ENCODE assay signal across 15 cellular contexts in the genomic region with DNA sequence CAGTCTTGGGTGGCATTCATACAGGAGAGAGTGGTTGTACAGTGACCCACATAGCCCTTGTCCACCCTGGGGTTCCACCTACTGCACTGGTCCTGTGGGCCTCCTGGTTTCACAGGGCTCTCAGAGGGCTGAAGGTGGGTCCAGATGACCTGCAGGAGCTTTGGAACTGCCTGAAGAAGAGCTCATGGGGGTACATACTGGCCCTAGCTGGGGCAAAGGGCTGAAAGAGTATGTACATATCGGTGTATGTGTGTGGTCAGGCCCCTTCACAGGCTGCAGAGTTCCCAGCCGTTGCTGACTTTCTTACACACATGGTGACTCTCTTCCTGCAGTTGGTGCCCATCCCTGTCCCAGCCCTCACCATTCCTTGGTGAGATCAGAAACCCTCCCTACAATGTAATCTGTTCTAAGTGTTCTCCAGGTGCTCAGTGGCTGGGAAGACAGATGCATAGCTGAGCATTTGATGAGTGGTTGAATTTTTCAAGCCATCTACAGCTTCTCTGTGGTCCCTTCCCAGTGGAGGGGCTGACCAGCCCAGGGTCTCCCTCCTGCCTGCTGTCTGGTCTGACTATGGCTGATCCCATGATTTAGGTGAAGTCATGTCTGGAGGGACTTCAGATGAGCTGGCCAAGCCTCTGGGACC. TPM values are rescaled to one million over a fixed set of nuclear protein-coding genes. Genes with fewer than 3 reads are reported as not detected.
DNase-seq lines count a peak whose midpoint lies in the region; ATAC-seq, FAIRE-seq and TF ChIP-seq lines count a peak whose summit lies in the region.
"Had no signal": no experiment of that assay in that cellular context is flagged by ENCODE, and none has a peak within 500 bp of the region (broad histone marks: within the 10 kb centered on the region; RNA-seq: fewer than 3 reads in every experiment).

No MANE protein-coding gene starts in this region.

- no peak overlapping the region for H3K4me3 ChIP-seq in foreskin fibroblast (ENCODE audit: low read depth in 1 of 2, low read length in 2 of 2)
- H3K4me3 ChIP-seq: A549, coronary artery had no signal

- H3K4me1 Mint-ChIP-seq in activated CD4-positive, alpha-beta T cell treated with anti-CD3 and anti-CD28 coated beads, Interleukin-2, amount 10 ng/mL, durations not matched to agents 7 days and 5 days: peaks cover 69% of the 10 kb centered on the region
- peaks cover 71% of the 10 kb centered on the region for H3K4me1 Mint-ChIP-seq in activated T-cell treated with anti-CD3 and anti-CD28 coated beads, Interleukin-2, amount 50 U/mL, for 72 hours (ENCODE audit: low read depth)
- H3K4me1 Mint-ChIP-seq in memory B cell: peaks cover 62% of the 10 kb centered on the region

- H3K27ac ChIP-seq in substantia nigra (ENCODE audit: low read depth, low read length, poor library complexity, severe bottlenecking): peak overlapping the region; percentile 14
- H3K27ac ChIP-seq: A549 had no signal

- H3K9me3 Mint-ChIP-seq in activated CD4-positive, alpha-beta T cell treated with anti-CD3 and anti-CD28 coated beads, Interleukin-2, amount 10 ng/mL, durations not matched to agents 7 days and 5 days: no peaks in the 10 kb centered on the region
- no peaks in the 10 kb centered on the region for H3K9me3 Mint-ChIP-seq in activated T-cell treated with anti-CD3 and anti-CD28 coated beads, Interleukin-2, amount 50 U/mL, for 72 hours
- H3K9me3 Mint-ChIP-seq in memory B cell: no peaks in the 10 kb centered on the region

- no peak for FAIRE-seq in GM12892 (lab: Jason Lieb, UNC)
- FAIRE-seq: A549 had no signal

- CTCF ChIA-PET in activated CD4-positive, alpha-beta T cell treated with anti-CD3 and anti-CD28 coated beads, Interleukin-2, amount 10 ng/mL, durations not matched to agents 7 days and 5 days (lab: Charles Lee): interaction anchor here (0.9 to 1.7 kb wide), 6 partner anchors 9 to 181 kb away, joined by 3 to 7 read pairs (median 4); a partner anchor contains a TSS

- no peak overlapping the region for H3K4me3 Mint-ChIP-seq in activated CD4-positive, alpha-beta T cell treated with anti-CD3 and anti-CD28 coated beads, Interleukin-2, amount 10 ng/mL, durations not matched to agents 7 days and 5 days
- peak overlapping the region; percentile 61 to 68 for H3K4me3 Mint-ChIP-seq in activated T-cell treated with anti-CD3 and anti-CD28 coated beads, Interleukin-2, amount 50 U/mL, for 72 hours
- no peak overlapping the region for H3K4me3 Mint-ChIP-seq in memory B cell

- POLR2A ChIA-PET in activated CD4-positive, alpha-beta T cell treated with anti-CD3 and anti-CD28 coated beads, Interleukin-2, amount 10 ng/mL, durations not matched to agents 7 days and 5 days (lab: Charles Lee): interaction anchor here (0.6 kb wide), 1 partner anchor 9 kb away, joined by 3 read pairs; no protein-coding TSS in a partner anchor

- H3K27me3 Mint-ChIP-seq in activated CD4-positive, alpha-beta T cell treated with anti-CD3 and anti-CD28 coated beads, Interleukin-2, amount 10 ng/mL, durations not matched to agents 7 days and 5 days: no peaks in the 10 kb centered on the region
- H3K27me3 Mint-ChIP-seq in activated T-cell treated with anti-CD3 and anti-CD28 coated beads, Interleukin-2, amount 50 U/mL, for 72 hours (ENCODE audit: low read depth): no peaks in the 10 kb centered on the region
- no peaks in the 10 kb centered on the region for H3K27me3 Mint-ChIP-seq in memory B cell

- TF ChIP-seq CTCF in foreskin fibroblast (IDR thresholded peaks at IDR 0.05; ENCODE audit: low read depth, low read length): no peak

- peaks cover 54% of the 10 kb centered on the region for H3K36me3 Mint-ChIP-seq in activated CD4-positive, alpha-beta T cell treated with anti-CD3 and anti-CD28 coated beads, Interleukin-2, amount 10 ng/mL, durations not matched to agents 7 days and 5 days (ENCODE audit: low read depth)
- peaks cover 8 to 9% of the 10 kb centered on the region in 2 donors for H3K36me3 Mint-ChIP-seq in activated T-cell treated with anti-CD3 and anti-CD28 coated beads, Interleukin-2, amount 50 U/mL, for 72 hours (ENCODE audit: insufficient read depth in 2 of 2)
- peaks cover 7% of the 10 kb centered on the region for H3K36me3 Mint-ChIP-seq in memory B cell

- DNase-seq in activated CD4-positive, alpha-beta T cell treated with anti-CD3 and anti-CD28 coated beads, Interleukin-2, amount 10 ng/mL, durations not matched to agents 7 days and 5 days: no peak
- DNase-seq in activated CD4-positive, alpha-beta T cell treated with anti-CD3 and anti-CD28 coated beads for 4 hours: no peak
- no peak for DNase-seq in activated T-cell treated with anti-CD3 and anti-CD28 coated beads, Interleukin-2, amount 50 U/mL, for 72 hours
- DNase-seq in memory B cell (ENCODE audit: low spot score in 2 of 2): no peak
- DNase-seq in substantia nigra (lab: John Stamatoyannopoulos, UW): no peak
- DNase-seq in GM12892 (ENCODE audit: insufficient read length): no peak
- no peak for DNase-seq in foreskin fibroblast
- no peak for DNase-seq in NCI-H187 treated with DMSO at 0.1 percent for 48 hours (lab: John Stamatoyannopoulos, UW)
- DNase-seq: activated gamma-delta T cell treated with Interleukin-2 at 50 U/mL for 16 hours; kidney glomerular epithelial cell; NCI-H1092 treated with DMSO at 0.1 percent for 48 hours; NCI-H510A; stimulated activated CD4-positive, alpha-beta T cell treated with anti-CD3 and anti-CD28 coated beads, Interleukin-4, amount 100 ng/mL, for 24 hours had no signal

- H3K27ac Mint-ChIP-seq in activated CD4-positive, alpha-beta T cell treated with anti-CD3 and anti-CD28 coated beads, Interleukin-2, amount 10 ng/mL, durations not matched to agents 7 days and 5 days: peak overlapping the region; percentile 94
- H3K27ac Mint-ChIP-seq in activated T-cell treated with anti-CD3 and anti-CD28 coated beads, Interleukin-2, amount 50 U/mL, for 72 hours: peak overlapping the region; percentile 71
- H3K27ac Mint-ChIP-seq in memory B cell: peak overlapping the region; percentile 90

- no peak for ATAC-seq in activated T-cell treated with anti-CD3 and anti-CD28 coated beads, Interleukin-2, amount 50 U/mL, for 72 hours (replicated peaks in 1 of 2)
- ATAC-seq in memory B cell (ENCODE audit: low read depth): no peak
- ATAC-seq: A549 had no signal

- no peak for TF ChIP-seq POLR2A in GM12892 (IDR thresholded peaks at IDR 0.05; ENCODE audit: low read depth, low read length)

RNA-seq across cellular contexts. Expression of a gene that starts 2.5 kb away (rescaled TPM):
- 100 to 1,000 TPM; 146 to 159 TPM for total RNA-seq in activated CD4-positive, alpha-beta T cell treated with anti-CD3 and anti-CD28 coated beads, Interleukin-2, amount 10 ng/mL, durations not matched to agents 7 days and 5 days
- total RNA-seq in activated T-cell treated with anti-CD3 and anti-CD28 coated beads, Interleukin-2, amount 50 U/mL, for 72 hours: 10 to 100 TPM; 79.7 to 82.5 TPM
- polyA plus RNA-seq in GM12892 (2012; ENCODE audit: missing spikeins): 12.3 TPM

RNA-seq across cellular contexts. Expression of a gene that starts 59.6 kb away (rescaled TPM):
- total RNA-seq in activated CD4-positive, alpha-beta T cell treated with anti-CD3 and anti-CD28 coated beads, Interleukin-2, amount 10 ng/mL, durations not matched to agents 7 days and 5 days: 10 to 100 TPM; 21.5 to 23.4 TPM
- 10 to 100 TPM; 21.4 to 22.4 TPM for total RNA-seq in activated T-cell treated with anti-CD3 and anti-CD28 coated beads, Interleukin-2, amount 50 U/mL, for 72 hours
- 17.7 TPM for polyA plus RNA-seq in GM12892 (2012; ENCODE audit: missing spikeins)

RNA-seq across cellular contexts. Expression of a gene that starts 59.7 kb away (rescaled TPM):
- 10 to 100 TPM; 12.9 to 14.4 TPM for total RNA-seq in activated CD4-positive, alpha-beta T cell treated with anti-CD3 and anti-CD28 coated beads, Interleukin-2, amount 10 ng/mL, durations not matched to agents 7 days and 5 days
- total RNA-seq in activated T-cell treated with anti-CD3 and anti-CD28 coated beads, Interleukin-2, amount 50 U/mL, for 72 hours: 10 to 100 TPM; 12.6 to 13.4 TPM
- polyA plus RNA-seq in GM12892 (2012; ENCODE audit: missing spikeins): 10.6 TPM

Comparison
In these comparisons a context has a peak if more than half of its experiments do, and no peak if none do; other contexts are left out.
1. H3K4me3 Mint-ChIP-seq: peak in activated T-cell treated with anti-CD3 and anti-CD28 coated beads, Interleukin-2, amount 50 U/mL, for 72 hours (2 of 2); none in activated CD4-positive, alpha-beta T cell treated with anti-CD3 and anti-CD28 coated beads, Interleukin-2, amount 10 ng/mL, durations not matched to agents 7 days and 5 days (single experiment) and memory B cell (single experiment).
2. Peak in every context shown above with its lines, with median percentiles within 50 percentile points of each other: H3K27ac Mint-ChIP-seq.